In the genomic region with DNA sequence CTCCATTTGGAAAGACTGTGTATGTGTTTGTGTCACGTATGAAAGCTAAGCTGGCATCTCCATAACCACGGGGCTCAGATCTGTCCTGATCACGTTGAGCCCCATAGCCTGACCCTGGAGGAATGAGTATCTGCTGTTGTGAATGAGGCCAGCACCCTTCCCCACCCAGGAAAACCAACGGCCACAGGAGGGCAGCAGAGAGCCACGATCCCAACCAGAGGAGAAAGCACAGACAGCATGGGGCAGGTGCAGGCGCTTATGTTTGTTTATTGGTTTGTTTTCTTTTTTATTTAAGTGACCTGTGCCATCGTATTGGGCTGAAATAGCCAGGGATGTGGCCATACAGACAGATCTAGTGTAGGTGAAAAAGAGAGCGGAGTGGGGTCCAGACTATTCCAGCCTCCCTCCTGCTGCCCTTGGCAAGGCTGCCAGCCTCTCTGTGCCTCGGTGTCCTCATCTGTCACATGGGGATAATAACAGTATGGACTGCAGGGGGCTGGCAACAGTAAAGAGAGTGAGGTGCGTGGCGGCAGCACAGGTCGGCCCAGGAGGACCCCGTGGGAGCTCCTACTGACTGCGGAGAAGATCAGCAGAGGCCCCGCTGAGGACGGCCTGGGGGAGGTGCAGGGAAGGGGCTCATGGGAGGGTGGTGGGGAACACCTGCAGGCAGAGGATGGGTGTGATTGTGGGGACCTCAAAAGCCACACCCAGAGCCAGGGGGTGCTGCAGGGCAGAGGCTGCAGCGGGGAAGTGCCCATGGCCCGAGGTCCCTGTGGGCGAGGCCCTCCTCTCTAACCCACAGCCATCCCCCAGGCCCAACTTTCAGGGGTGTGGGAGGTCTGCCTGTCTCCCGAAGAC, we compare ENCODE assay signal across 9 cellular contexts. TPM values are rescaled to one million over a fixed set of nuclear protein-coding genes. Genes with fewer than 3 reads are reported as not detected.
DNase-seq lines count a peak whose midpoint lies in the region; TF ChIP-seq lines count a peak whose summit lies in the region.
"Had no signal": no experiment of that assay in that cellular context is flagged by ENCODE, and none has a peak within 500 bp of the region (broad histone marks: within the 10 kb centered on the region; RNA-seq: fewer than 3 reads in every experiment).

No MANE protein-coding gene starts in this region.

- DNase-seq in ELF-1 (ENCODE audit: low read depth, low spot score) (peak; percentile 96), H4 (ENCODE audit: low spot score) (peak; percentile 87), LNCaP clone FGC (ENCODE audit: low read depth) (peak; percentile 66), SHP77 (lab: John Stamatoyannopoulos, UW) (peak; percentile 79), foreskin melanocyte (peak; percentile 78), ovary (peak; percentile 82 to 93 (median 90)), tibial artery (peak; percentile 87 to 89)
- peak; percentile 83 for DNase-seq in activated effector memory CD4-positive, alpha-beta T cell treated with Interleukin-2 at 50 U/mL for 16 hours

- no peak for TF ChIP-seq EP300 in ovary (IDR thresholded peaks at IDR 0.05)

- intact Hi-C loops in ovary (cut with DNase I) (loop anchor here in 2 of 4 donors (5.0 to 10.0 kb wide), 2 partner anchors 375 to 377 kb away; no protein-coding TSS in a partner anchor), tibial artery (cut with DNase I; ENCODE audit: low total_unique reads) (loop anchor here (10.0 kb wide), 1 partner anchor 375 kb away; no protein-coding TSS in a partner anchor)

- TF ChIP-seq CTCF in LNCaP clone FGC (IDR thresholded peaks at IDR 0.05; ENCODE audit: control insufficient read depth, extremely low read depth, insufficient read depth) (peak; percentile 88), ovary (IDR thresholded peaks at IDR 0.05) (peak; percentile 63 to 81 (median 66)), tibial artery (IDR thresholded peaks at IDR 0.05) (peak; percentile 80 to 81)

- H3K27ac ChIP-seq in ovary (peak overlapping the region in 1 of 2 donors; percentile 64), tibial artery (peak overlapping the region in 1 of 2 donors; percentile 34)

- peaks cover 4% of the 10 kb centered on the region for H3K4me1 ChIP-seq in ovary (ENCODE audit: insufficient read depth)
- H3K4me1 ChIP-seq in tibial artery = peaks cover 0 to 8% (median 0%) of the 10 kb centered on the region in 4 donors

- H3K27me3 ChIP-seq in ovary (no peaks in the 10 kb centered on the region), tibial artery (peaks cover 0 to 23% of the 10 kb centered on the region in 2 donors)

- H3K36me3 ChIP-seq in ovary (no peaks in the 10 kb centered on the region), tibial artery (no peaks in the 10 kb centered on the region)

- H3K9me3 ChIP-seq in ovary = no peaks in the 10 kb centered on the region
- no peaks in the 10 kb centered on the region for H3K9me3 ChIP-seq in tibial artery

- no peak overlapping the region for H3K4me3 ChIP-seq in LNCaP clone FGC (ENCODE audit: low read depth, low read length)
- H3K4me3 ChIP-seq in ovary = no peak overlapping the region
- no peak overlapping the region for H3K4me3 ChIP-seq in tibial artery

- WGBS in ovary, 3 donors = 43 to 49% (median 48%) methylated on average over 20 of the region's 20 CpGs

- TF ChIP-seq POLR2A in ovary (IDR thresholded peaks at IDR 0.05) = no peak

RNA-seq across cellular contexts. Expression of a gene that starts 12.1 kb away (rescaled TPM):
- not detected in 2 replicates for total RNA-seq in H4 (2014; rRNA removed; shearing (Covaris generic))
- total RNA-seq in ovary = under 1 TPM in 1 of 7 donors, not detected in 6; 0.80 TPM
- polyA plus RNA-seq in ovary = not detected
- total RNA-seq: skeletal muscle tissue had no signal

RNA-seq across cellular contexts. Expression of a gene that starts 28.5 kb away (rescaled TPM):
- not detected in 2 replicates for total RNA-seq in H4 (2014; rRNA removed; shearing (Covaris generic))
- total RNA-seq in ovary = not detected
- polyA plus RNA-seq in ovary = not detected
- total RNA-seq: skeletal muscle tissue had no signal

RNA-seq across cellular contexts. Expression of a gene that starts 45.5 kb away (rescaled TPM):
- 0.10 and 0.27 TPM in 2 replicates for total RNA-seq in H4 (2014; rRNA removed; shearing (Covaris generic))
- 1 to 10 TPM in 2 of 7 donors, under 1 TPM in 5; 0.34 to 2.9 (median 0.93) TPM for total RNA-seq in ovary
- polyA plus RNA-seq in ovary = under 1 TPM; 0.45 to 0.82 TPM
